ENCODE assay signal across 9 cellular contexts in genomic region chr1:98388431-98388830, GRCh38.
DNase-seq lines count a peak whose midpoint lies in the region; ATAC-seq and TF ChIP-seq lines count a peak whose summit lies in the region.
"Had no signal": no experiment of that assay in that cellular context is flagged by ENCODE, and none has a peak within 500 bp of the region (broad histone marks: within the 10 kb centered on the region; RNA-seq: fewer than 3 reads in every experiment).

No MANE protein-coding gene starts in this region.

- CTCF ChIA-PET in activated CD4-positive, alpha-beta T cell treated with anti-CD3 and anti-CD28 coated beads, Interleukin-2, amount 10 ng/mL, durations not matched to agents 7 days and 5 days (lab: Charles Lee): no interaction called here

- H3K4me1 ChIP-seq in mucosa of descending colon (ENCODE audit: low read depth): peaks cover 22% of the 10 kb centered on the region
- H3K4me1 ChIP-seq: parathyroid adenoma had no signal

- H3K36me3 ChIP-seq in mucosa of descending colon (ENCODE audit: low read depth): no peaks in the 10 kb centered on the region

- peak overlapping the region; percentile 26 for H3K4me3 Mint-ChIP-seq in activated CD4-positive, alpha-beta T cell treated with anti-CD3 and anti-CD28 coated beads, Interleukin-2, amount 10 ng/mL, durations not matched to agents 7 days and 5 days
- H3K4me3 Mint-ChIP-seq in activated naive CD8-positive, alpha-beta T cell treated with anti-CD3 and anti-CD28 coated beads, Interleukin-2, amount 50 U/mL, for 24 hours: peak overlapping the region; percentile 25

- ATAC-seq in HG03432 (IDR thresholded peaks at IDR 0.05; ENCODE audit: unreplicated experiment) (peak; percentile 89), mucosa of descending colon (peak; percentile 68)
- ATAC-seq in activated naive CD8-positive, alpha-beta T cell treated with anti-CD3 and anti-CD28 coated beads, Interleukin-2, amount 50 U/mL, for 24 hours: peak; percentile 71

- no peak for TF ChIP-seq CTCF in mucosa of descending colon (IDR thresholded peaks at IDR 0.05)

- H3K4me3 ChIP-seq in mucosa of descending colon: no peak overlapping the region

- peak overlapping the region; percentile 79 for H3K27ac Mint-ChIP-seq in activated CD4-positive, alpha-beta T cell treated with anti-CD3 and anti-CD28 coated beads, Interleukin-2, amount 10 ng/mL, durations not matched to agents 7 days and 5 days
- peak overlapping the region; percentile 63 for H3K27ac Mint-ChIP-seq in activated naive CD8-positive, alpha-beta T cell treated with anti-CD3 and anti-CD28 coated beads, Interleukin-2, amount 50 U/mL, for 24 hours

- no peaks in the 10 kb centered on the region for H3K9me3 ChIP-seq in mucosa of descending colon

- H3K9me3 Mint-ChIP-seq in activated CD4-positive, alpha-beta T cell treated with anti-CD3 and anti-CD28 coated beads, Interleukin-2, amount 10 ng/mL, durations not matched to agents 7 days and 5 days: no peaks in the 10 kb centered on the region
- H3K9me3 Mint-ChIP-seq in activated naive CD8-positive, alpha-beta T cell treated with anti-CD3 and anti-CD28 coated beads, Interleukin-2, amount 50 U/mL, for 24 hours: no peaks in the 10 kb centered on the region

- peak; percentile 38 for DNase-seq in activated CD4-positive, alpha-beta T cell treated with anti-CD3 and anti-CD28 coated beads, Interleukin-2, amount 10 ng/mL, durations not matched to agents 7 days and 5 days
- no peak for DNase-seq in activated CD4-positive, alpha-beta T cell treated with anti-CD3 and anti-CD28 coated beads for 1 hour
- DNase-seq in activated naive CD8-positive, alpha-beta T cell treated with anti-CD3 and anti-CD28 coated beads, Interleukin-2, amount 50 U/mL, for 24 hours: no peak
- DNase-seq in mucosa of descending colon (peak in 1 of 3 donors; percentile 24), COR-L47 (lab: John Stamatoyannopoulos, UW) (no peak), NCI-H1417 (lab: John Stamatoyannopoulos, UW) (no peak), NCI-H82 (lab: John Stamatoyannopoulos, UW) (no peak)

- POLR2A ChIA-PET in activated CD4-positive, alpha-beta T cell treated with anti-CD3 and anti-CD28 coated beads, Interleukin-2, amount 10 ng/mL, durations not matched to agents 7 days and 5 days (lab: Charles Lee): no interaction called here

- intact Hi-C loops in mucosa of descending colon (cut with DNase I, micrococcal nuclease): no loop called here

- H3K36me3 Mint-ChIP-seq in activated CD4-positive, alpha-beta T cell treated with anti-CD3 and anti-CD28 coated beads, Interleukin-2, amount 10 ng/mL, durations not matched to agents 7 days and 5 days (ENCODE audit: low read depth): no peaks in the 10 kb centered on the region
- no peaks in the 10 kb centered on the region for H3K36me3 Mint-ChIP-seq in activated naive CD8-positive, alpha-beta T cell treated with anti-CD3 and anti-CD28 coated beads, Interleukin-2, amount 50 U/mL, for 24 hours (ENCODE audit: low read depth)

- peaks cover 18% of the 10 kb centered on the region for H3K4me1 Mint-ChIP-seq in activated CD4-positive, alpha-beta T cell treated with anti-CD3 and anti-CD28 coated beads, Interleukin-2, amount 10 ng/mL, durations not matched to agents 7 days and 5 days
- peaks cover 12% of the 10 kb centered on the region for H3K4me1 Mint-ChIP-seq in activated naive CD8-positive, alpha-beta T cell treated with anti-CD3 and anti-CD28 coated beads, Interleukin-2, amount 50 U/mL, for 24 hours

- H3K27me3 Mint-ChIP-seq in activated CD4-positive, alpha-beta T cell treated with anti-CD3 and anti-CD28 coated beads, Interleukin-2, amount 10 ng/mL, durations not matched to agents 7 days and 5 days: no peaks in the 10 kb centered on the region
- H3K27me3 Mint-ChIP-seq in activated naive CD8-positive, alpha-beta T cell treated with anti-CD3 and anti-CD28 coated beads, Interleukin-2, amount 50 U/mL, for 24 hours: no peaks in the 10 kb centered on the region
